In the genomic region with DNA sequence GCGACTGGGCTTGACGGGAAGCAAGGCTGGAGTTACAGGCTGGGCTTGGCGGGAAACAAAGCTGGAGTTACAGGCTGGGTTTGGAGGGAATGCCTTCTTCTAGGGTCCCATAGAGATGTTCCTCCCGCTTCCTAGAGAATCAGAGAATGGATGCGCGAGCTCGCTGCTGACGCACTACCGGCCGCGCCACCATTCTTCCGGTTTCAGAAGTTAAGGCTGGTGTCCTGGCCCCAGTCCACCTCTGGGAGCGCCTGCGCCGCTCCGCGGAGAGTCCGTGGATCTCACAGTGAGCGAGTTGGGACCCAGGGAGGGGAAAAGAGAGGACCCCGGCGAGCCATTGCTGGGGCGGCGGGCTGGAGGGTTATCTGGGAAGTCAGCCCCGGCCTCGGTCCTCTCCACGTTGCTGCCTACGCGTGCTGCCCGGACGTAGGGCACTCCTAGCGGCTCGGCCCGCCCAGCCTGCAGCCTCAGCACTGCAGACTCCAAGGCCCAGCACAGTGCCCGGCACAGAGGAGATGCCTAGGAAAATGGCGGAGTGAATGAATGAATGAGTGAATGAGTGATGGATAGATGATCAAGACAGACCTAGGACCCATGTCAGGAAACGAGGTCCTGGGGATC, we compare ENCODE assay signal across 8 cellular contexts. TPM values are rescaled to one million over a fixed set of nuclear protein-coding genes. Genes with fewer than 3 reads are reported as not detected.
A peak's percentile ranks its signal among the peaks of the same experiment; 100 is the strongest.
DNase-seq lines count a peak whose midpoint lies in the region; ATAC-seq lines count a peak whose summit lies in the region.

Gene ZNF502 (plus strand): TSS at position 206 of the 621 bp plus-strand sequence. CDS start 7,602 bp downstream, outside the sequence.

- peaks cover 7% of the 10 kb centered on the region for H3K36me3 ChIP-seq in mesodermal cell (ENCODE audit: control insufficient read depth, insufficient read depth, low read length)

- ATAC-seq in GM19023 (IDR thresholded peaks at IDR 0.05; ENCODE audit: unreplicated experiment) (no peak), HG03139 (IDR thresholded peaks at IDR 0.05; ENCODE audit: unreplicated experiment) (no peak)

- 7 to 21% methylated on average over 30 to 33 of the region's 36 CpGs for WGBS in mesodermal cell (ENCODE audit: insufficient coverage in 2 of 2), 2 experiments

- H3K4me3 ChIP-seq in GM08714 (ENCODE audit: low read length) (peak within 1 kb of the TSS; percentile 57), mesodermal cell (ENCODE audit: extremely low read depth, insufficient read depth, low read length, poor library complexity, severe bottlenecking) (peak within 1 kb of the TSS; percentile 52)

- DNase-seq in NCI-H510A treated with DMSO at 0.1 percent for 48 hours (lab: John Stamatoyannopoulos, UW) = peak; percentile 51
- DNase-seq in activated T-cell treated with anti-CD3 and anti-CD28 coated beads for 48 hours (ENCODE audit: low read depth) = peak; percentile 54
- peak; percentile 75 for DNase-seq in epidermal melanocyte (ENCODE audit: insufficient read length, low spot score)
- DNase-seq in stimulated activated CD8-positive, alpha-beta memory T cell treated with anti-CD3 and anti-CD28 coated beads, Interleukin-15, amount 100 ng/mL, for 24 hours (ENCODE audit: low read depth) = peak; percentile 47

- peaks cover 34% of the 10 kb centered on the region for H3K9me3 ChIP-seq in mesodermal cell (ENCODE audit: control insufficient read depth, low read length)

- no peaks in the 10 kb centered on the region for H3K4me1 ChIP-seq in mesodermal cell (ENCODE audit: control insufficient read depth, insufficient read depth, low read length, poor library complexity, severe bottlenecking)

- H3K27ac ChIP-seq in mesodermal cell (ENCODE audit: low read depth, low read length, severe bottlenecking) = peak within 1 kb of the TSS; percentile 1

RNA-seq across cellular contexts. Expression of gene ZNF502, which starts in this region (rescaled TPM):
- 4.0 TPM for polyA plus RNA-seq in mesodermal cell (2013, experiment 1 of 2)
- 3.9 TPM for polyA plus RNA-seq in mesodermal cell (2013, experiment 2 of 2)
